ENCODE assay signal across 8 cellular contexts in the genomic region with DNA sequence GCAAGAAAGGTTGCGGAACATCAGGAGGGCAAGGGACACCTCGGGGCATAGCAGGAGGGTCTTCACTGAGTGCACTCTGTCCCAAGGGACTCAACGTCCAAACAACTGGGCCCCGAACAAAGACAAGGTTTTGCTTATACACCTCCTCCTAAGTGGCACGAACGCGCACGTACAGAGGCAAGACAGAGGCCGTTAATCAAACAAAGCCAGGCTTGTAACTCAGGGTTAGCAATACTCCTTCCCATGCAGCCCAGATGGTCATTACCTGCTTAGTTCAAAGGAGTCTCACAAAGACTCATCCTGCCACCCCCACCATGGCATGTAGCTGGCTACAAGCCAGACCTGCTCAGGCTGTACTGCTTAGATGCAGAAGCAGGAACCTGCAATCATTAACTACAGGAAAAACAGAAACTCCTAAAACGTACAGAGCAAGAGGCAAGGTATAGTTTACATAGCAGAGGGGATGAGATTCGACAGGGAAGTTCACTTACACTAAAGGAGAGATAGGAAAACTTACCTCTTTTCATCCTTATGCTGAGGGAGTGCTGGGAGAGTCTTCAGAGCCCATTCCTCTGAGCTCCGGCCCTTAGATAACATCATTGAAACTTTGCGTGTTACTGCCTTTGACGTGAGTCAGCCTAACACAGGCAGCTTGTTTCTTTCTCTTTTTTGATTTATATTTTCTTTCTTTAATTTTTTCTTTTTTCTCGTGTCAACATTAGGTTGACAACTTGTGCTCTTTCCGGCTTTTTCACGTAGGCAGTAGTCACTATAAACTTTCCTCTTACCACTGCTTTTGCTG.
DNase-seq lines count a peak whose midpoint lies in the region; ATAC-seq and TF ChIP-seq lines count a peak whose summit lies in the region.

No MANE protein-coding gene starts in this region.

- peak overlapping the region; percentile 78 for H3K27ac ChIP-seq in PC-3 (ENCODE audit: low read length)
- H3K27ac ChIP-seq in adrenal gland, result peak overlapping the region; percentile 24 to 91 (median 71)
- H3K27ac ChIP-seq in osteoblast (ENCODE audit: low read depth, low read length), result no peak overlapping the region
- no peak overlapping the region for H3K27ac ChIP-seq in GM23248

- intact Hi-C loops in PC-3 (cut with micrococcal nuclease), result no loop called here
- intact Hi-C loops in adrenal gland (cut with DNase I), result no loop called here

- in situ Hi-C loops in GM23248 (cut with MboI), result no loop called here

- POLR2A ChIA-PET in PC-3 (lab: Charles Lee; ENCODE audit: unreplicated experiment), result interaction anchor here (0.7 kb wide), 1 partner anchor 28 kb away, joined by 3 read pairs; no protein-coding TSS in a partner anchor

- H3K4me1 ChIP-seq in PC-3 (ENCODE audit: insufficient read depth, low read length), result peaks cover 52% of the 10 kb centered on the region
- peaks cover 8 to 15% of the 10 kb centered on the region in 2 donors for H3K4me1 ChIP-seq in adrenal gland (replicated peaks in 1 of 2)
- H3K4me1 ChIP-seq in osteoblast (ENCODE audit: insufficient read depth, low read length), result no peaks in the 10 kb centered on the region
- H3K4me1 ChIP-seq in GM23248 (ENCODE audit: insufficient read depth), result no peaks in the 10 kb centered on the region

- H3K4me3 ChIP-seq in PC-3 (ENCODE audit: low read length), result peak overlapping the region; percentile 83
- peak overlapping the region in 1 of 4 donors; percentile 47 for H3K4me3 ChIP-seq in adrenal gland
- no peak overlapping the region for H3K4me3 ChIP-seq in osteoblast (ENCODE audit: insufficient read depth, low read length)
- no peak overlapping the region for H3K4me3 ChIP-seq in GM23248

- H3K27me3 ChIP-seq in PC-3 (ENCODE audit: low read length) (no peaks in the 10 kb centered on the region), adrenal gland (no peaks in the 10 kb centered on the region), osteoblast (ENCODE audit: insufficient read depth, low read length) (no peaks in the 10 kb centered on the region), GM23248 (replicated peaks; ENCODE audit: insufficient read depth) (no peaks in the 10 kb centered on the region)

- DNase-seq in PC-3 (peak; percentile 69), adrenal gland (peak in 2 of 7 donors; percentile 14 to 29), osteoblast (ENCODE audit: insufficient read length, low spot score, missing footprints) (peak; percentile 41), GM23248 (no peak), retina (no peak)

- TF ChIP-seq CTCF in PC-3 (conservative IDR thresholded peaks at IDR 0.05; ENCODE audit: low read depth, low read length), result no peak
- no peak for TF ChIP-seq CTCF in adrenal gland (IDR thresholded peaks at IDR 0.05)
- TF ChIP-seq CTCF in osteoblast (IDR thresholded peaks at IDR 0.05; ENCODE audit: extremely low read depth, low read depth, low read length), result no peak

- no peaks in the 10 kb centered on the region for H3K9me2 ChIP-seq in PC-3 (replicated peaks; ENCODE audit: low read length)
- no peaks in the 10 kb centered on the region for H3K9me2 ChIP-seq in GM23248 (ENCODE audit: insufficient read depth)

- H3K9me3 ChIP-seq in PC-3 (ENCODE audit: low read length), result no peaks in the 10 kb centered on the region
- H3K9me3 ChIP-seq in adrenal gland (replicated peaks in 1 of 3), result no peaks in the 10 kb centered on the region
- H3K9me3 ChIP-seq in osteoblast (ENCODE audit: low read depth, low read length), result no peaks in the 10 kb centered on the region
- H3K9me3 ChIP-seq in GM23248 (ENCODE audit: low read depth), result no peaks in the 10 kb centered on the region

- H3K36me3 ChIP-seq in PC-3 (ENCODE audit: low read depth, low read length), result no peaks in the 10 kb centered on the region
- H3K36me3 ChIP-seq in adrenal gland (replicated peaks in 1 of 2), result no peaks in the 10 kb centered on the region
- H3K36me3 ChIP-seq in osteoblast (ENCODE audit: insufficient read depth, low read length), result no peaks in the 10 kb centered on the region
- no peaks in the 10 kb centered on the region for H3K36me3 ChIP-seq in GM23248 (ENCODE audit: low read depth)

- H4K20me1 ChIP-seq in PC-3 (ENCODE audit: low read length) (no peaks in the 10 kb centered on the region), osteoblast (ENCODE audit: insufficient read depth, low read length) (no peaks in the 10 kb centered on the region), GM23248 (ENCODE audit: insufficient read depth) (no peaks in the 10 kb centered on the region)

- WGBS in adrenal gland, 4 donors, result 41 to 58% (median 51%) methylated on average over 16 to 17 of the region's 17 CpGs
- 48 to 54% methylated on average over 17 of the region's 17 CpGs for WGBS in GM23248 (ENCODE audit: low coverage in 1 of 2, low lambda C conversion rate in 2 of 2, missing lambda C conversion rate in 2 of 2), 2 experiments

- H3K4me2 ChIP-seq in PC-3 (ENCODE audit: low read length), result peak overlapping the region; percentile 95
- H3K4me2 ChIP-seq in osteoblast (ENCODE audit: insufficient read depth, low read length), result no peak overlapping the region
- no peak overlapping the region for H3K4me2 ChIP-seq in GM23248 (ENCODE audit: unreplicated experiment)

- no peaks in the 10 kb centered on the region for H3F3A ChIP-seq in PC-3 (ENCODE audit: low read length, unreplicated experiment)
- H3F3A ChIP-seq in GM23248 (ENCODE audit: insufficient read depth), result no peaks in the 10 kb centered on the region

- CTCF ChIA-PET in PC-3 (lab: Charles Lee), result interaction anchor here (0.7 kb wide), 1 partner anchor 27 kb away, joined by 4 read pairs; no protein-coding TSS in a partner anchor

- H2AFZ ChIP-seq in PC-3 (ENCODE audit: low read length) (peak overlapping the region; percentile 94), osteoblast (ENCODE audit: low read length) (no peak overlapping the region), GM23248 (no peak overlapping the region)

- H3K9ac ChIP-seq in PC-3 (ENCODE audit: low read length), result peak overlapping the region; percentile 76
- H3K9ac ChIP-seq in GM23248, result no peak overlapping the region

- ATAC-seq in GM18861 (IDR thresholded peaks at IDR 0.05; ENCODE audit: unreplicated experiment), result peak; percentile 50
- ATAC-seq in HG03066 (IDR thresholded peaks at IDR 0.05; ENCODE audit: low read depth, unreplicated experiment), result peak; percentile 33
- ATAC-seq in PC-3, result peak; percentile 52
- no peak for ATAC-seq in GM21717 (IDR thresholded peaks at IDR 0.05; ENCODE audit: unreplicated experiment)

- no peak for TF ChIP-seq POLR2A in adrenal gland (IDR thresholded peaks at IDR 0.05)

- no TSS peak for BruUV-seq in PC-3 (replicated peaks; lab: Mats Ljungman, UMichigan)

- no peaks in the 10 kb centered on the region for H3K79me2 ChIP-seq in PC-3 (ENCODE audit: low read length)
- no peaks in the 10 kb centered on the region for H3K79me2 ChIP-seq in osteoblast (ENCODE audit: insufficient read depth, low read length)
- H3K79me2 ChIP-seq in GM23248 (ENCODE audit: insufficient read depth), result no peaks in the 10 kb centered on the region

Comparison
In these comparisons a context has a peak if more than half of its experiments do, and no peak if none do; other contexts are left out.
1. DNase-seq: peak in PC-3 (single experiment) and osteoblast (single experiment); none in GM23248 (single experiment) and retina (single experiment).
2. H3K27ac ChIP-seq: peak in PC-3 (single experiment) and adrenal gland (5 of 5); none in osteoblast (single experiment) and GM23248 (single experiment).